ENCODE assay signal across 9 cellular contexts in genomic region chr5:65100846-65101678, GRCh38.
DNase-seq lines count a peak whose midpoint lies in the region; ATAC-seq and TF ChIP-seq lines count a peak whose summit lies in the region.
"Had no signal": no experiment of that assay in that cellular context is flagged by ENCODE, and none has a peak within 500 bp of the region (broad histone marks: within the 10 kb centered on the region; RNA-seq: fewer than 3 reads in every experiment).

No MANE protein-coding gene starts in this region.

- no peaks in the 10 kb centered on the region for H3K9me3 ChIP-seq in SJCRH30 (replicated peaks)

- H3K27me3 ChIP-seq in SJCRH30 (no peaks in the 10 kb centered on the region), dorsolateral prefrontal cortex (no peaks in the 10 kb centered on the region)

- no peak overlapping the region; the same call in 1 of the 2 replicates for H3K27ac ChIP-seq in SJCRH30
- peak overlapping the region in 1 of 59 donors; percentile 78 for H3K27ac ChIP-seq in dorsolateral prefrontal cortex

- H3K36me3 ChIP-seq in SJCRH30, result no peaks in the 10 kb centered on the region

- peaks cover 10% of the 10 kb centered on the region; the same call in 1 of the 2 replicates for H3K4me1 ChIP-seq in SJCRH30

- TF ChIP-seq EP300 in Ishikawa (IDR thresholded peaks at IDR 0.05; ENCODE audit: borderline replicate concordance), result no peak

- intact Hi-C loops in dorsolateral prefrontal cortex (cut with DNase I), result loop anchor here (5.0 to 10.0 kb wide), 3 partner anchors 286 to 384 kb away; partner anchors contain the start of gene ADAMTS6 (in 2 of the 2)

- DNase-seq in NCI-H2227 (lab: John Stamatoyannopoulos, UW; ENCODE audit: unreplicated experiment) (peak; percentile 33), NCI-H2227 treated with DMSO at 0.1 percent for 48 hours (lab: John Stamatoyannopoulos, UW) (no peak), SJCRH30 (peak; percentile 77 to 87), dorsolateral prefrontal cortex (peak in 2 of 10 donors; percentile 6 to 10), lung microvascular endothelial cell (ENCODE audit: low read depth in 2 of 2) (peak; percentile 80 to 83), NK-92 (lab: John Stamatoyannopoulos, UW; ENCODE audit: unreplicated experiment) (no peak)

- no peak for ATAC-seq in HG02840 (IDR thresholded peaks at IDR 0.05; ENCODE audit: low FRiP score, unreplicated experiment)
- ATAC-seq: stimulated activated naive CD8-positive, alpha-beta T cell treated with anti-CD3 and anti-CD28 coated beads, Interleukin-15, amount 100 ng/mL, for 72 hours had no signal

- TF ChIP-seq CTCF in dorsolateral prefrontal cortex (IDR thresholded peaks at IDR 0.05 in 54 of 56, conservative IDR thresholded peaks at IDR 0.05 in 2 of 56; ENCODE audit: low read depth in 1 of 56, partially characterized antibody in 56 of 56), result peak in 49 of 56 donors; percentile 23 to 61 (median 43)

- peak; percentile 83 for TF ChIP-seq RAD21 in Ishikawa (IDR thresholded peaks at IDR 0.05; ENCODE audit: low read depth)

- H3K4me3 ChIP-seq in SJCRH30, result no peak overlapping the region
- no peak overlapping the region for H3K4me3 ChIP-seq in dorsolateral prefrontal cortex

TF ChIP-seq in Ishikawa, 13 proteins besides CTCF, POLR2A, EP300 and RAD21:
- TF ChIP-seq TCF12 (IDR thresholded peaks at IDR 0.05; ENCODE audit: low read depth), result no peak
- TF ChIP-seq NFIC (IDR thresholded peaks at IDR 0.05), result 0 out of 2 replicates have a peak, but pooled peaks have one; percentile 28

Comparison
In these comparisons a context has a peak if more than half of its experiments do, and no peak if none do; other contexts are left out.
1. DNase-seq: peak in NCI-H2227 (single experiment), SJCRH30 (2 of 2) and lung microvascular endothelial cell (2 of 2); none in NCI-H2227 treated with DMSO at 0.1 percent for 48 hours (single experiment) and NK-92 (single experiment).